Comparison of ENCODE assay signal across 1 cellular context in genomic region chr19:37719927-37720265, GRCh38.
A peak's percentile ranks its signal among the peaks of the same experiment; 100 is the strongest.
TF ChIP-seq lines count a peak whose summit lies in the region.

No MANE protein-coding gene starts in this region.

TF ChIP-seq in HepG2, 621 proteins besides CTCF, POLR2A, EP300 and RAD21:
- TF ChIP-seq EHMT2 (IDR thresholded peaks at IDR 0.05; ENCODE audit: borderline replicate concordance, low read depth, low read length), result 0 out of 2 replicates have a peak, but pooled peaks have one; percentile 34
- TF ChIP-seq SATB2 (CRISPR knock-in tag; IDR thresholded peaks at IDR 0.05), result no peak
- peak; percentile 7; the same call in 1 of the 2 replicates for TF ChIP-seq KDM5A (IDR thresholded peaks at IDR 0.05; ENCODE audit: borderline replicate concordance, low read length)
- no peak for TF ChIP-seq FOSL2 (CRISPR knock-in tag; IDR thresholded peaks at IDR 0.05)
